In genomic region chr9:90102292-90102901, GRCh38 we compare ENCODE assay signal across 8 cellular contexts.
DNase-seq lines count a peak whose midpoint lies in the region; ATAC-seq and TF ChIP-seq lines count a peak whose summit lies in the region.

No MANE protein-coding gene starts in this region.

- CTCF ChIA-PET in CD8-positive, alpha-beta memory T cell (lab: Charles Lee), result interaction anchor here (0.8 to 2.4 kb wide), 5 partner anchors 20 to 505 kb away, joined by 3 to 20 read pairs (median 4); no protein-coding TSS in a partner anchor

- H3K9ac ChIP-seq in endodermal cell (ENCODE audit: extremely low read depth, low read length, poor library complexity, severe bottlenecking), result no peak overlapping the region

- POLR2A ChIA-PET in CD8-positive, alpha-beta memory T cell (lab: Charles Lee), result no interaction called here

- no peak overlapping the region for H3K4me3 Mint-ChIP-seq in CD8-positive, alpha-beta memory T cell
- H3K4me3 Mint-ChIP-seq in endodermal cell (no peak overlapping the region), mesothelial cell of epicardium (no peak overlapping the region)

- H3K27me3 Mint-ChIP-seq in CD8-positive, alpha-beta memory T cell, result no peaks in the 10 kb centered on the region
- H3K27me3 Mint-ChIP-seq in endodermal cell (ENCODE audit: insufficient read depth) (no peaks in the 10 kb centered on the region), mesothelial cell of epicardium (ENCODE audit: low read depth) (no peaks in the 10 kb centered on the region)

- H3K36me3 ChIP-seq in CD8-positive, alpha-beta memory T cell (ENCODE audit: insufficient read depth, low read length), result no peaks in the 10 kb centered on the region
- H3K36me3 ChIP-seq in endodermal cell (ENCODE audit: control insufficient read depth, insufficient read depth, low read length), result no peaks in the 10 kb centered on the region

- H3K27ac ChIP-seq in CD8-positive, alpha-beta memory T cell (ENCODE audit: low read depth, low read length), result no peak overlapping the region
- no peak overlapping the region for H3K27ac ChIP-seq in endodermal cell (ENCODE audit: low read depth, low read length)

- ATAC-seq in GM19467 (IDR thresholded peaks at IDR 0.05; ENCODE audit: unreplicated experiment) (peak; percentile 94), HG03575 (IDR thresholded peaks at IDR 0.05; ENCODE audit: extremely low read depth, insufficient number of reproducible peaks, low FRiP score, unreplicated experiment) (peak; percentile 74)

- peaks cover 4 to 6% (median 5%) of the 10 kb centered on the region in 3 donors for H3K4me1 Mint-ChIP-seq in CD8-positive, alpha-beta memory T cell
- peaks cover 3% of the 10 kb centered on the region for H3K4me1 Mint-ChIP-seq in endodermal cell
- peaks cover 6% of the 10 kb centered on the region for H3K4me1 Mint-ChIP-seq in mesothelial cell of epicardium

- no peaks in the 10 kb centered on the region for H3K9me3 Mint-ChIP-seq in CD8-positive, alpha-beta memory T cell
- no peaks in the 10 kb centered on the region for H3K9me3 Mint-ChIP-seq in endodermal cell
- H3K9me3 Mint-ChIP-seq in mesothelial cell of epicardium, result no peaks in the 10 kb centered on the region

- no peaks in the 10 kb centered on the region for H3K4me1 ChIP-seq in CD8-positive, alpha-beta memory T cell (ENCODE audit: insufficient read depth, low read length)
- peaks cover 10% of the 10 kb centered on the region for H3K4me1 ChIP-seq in endodermal cell (ENCODE audit: control insufficient read depth, insufficient read depth, low read length)

- TF ChIP-seq CTCF in endodermal cell (conservative IDR thresholded peaks at IDR 0.05) (peak; percentile 91), mesothelial cell of epicardium (IDR thresholded peaks at IDR 0.05; ENCODE audit: unreplicated experiment) (peak; percentile 75)

- no peaks in the 10 kb centered on the region for H3K27me3 ChIP-seq in CD8-positive, alpha-beta memory T cell (ENCODE audit: insufficient read depth, low read length, poor library complexity, severe bottlenecking)
- H3K27me3 ChIP-seq in endodermal cell (ENCODE audit: control insufficient read depth, insufficient read depth, low read length, poor library complexity, severe bottlenecking), result no peaks in the 10 kb centered on the region

- WGBS in endodermal cell (ENCODE audit: insufficient coverage in 1 of 2, insufficient read length in 1 of 2), 2 experiments, result 18 to 29% methylated on average over 6 of the region's 6 CpGs

- peak; percentile 34 to 82 (median 60) for DNase-seq in CD8-positive, alpha-beta memory T cell
- DNase-seq in NCI-H82 (lab: John Stamatoyannopoulos, UW) (peak; percentile 96), endodermal cell (peak; percentile 93), mesothelial cell of epicardium (ENCODE audit: low spot score in 2 of 2, unreplicated experiment in 2 of 2) (peak; percentile 69 to 70)
- peak; percentile 33 to 61 for DNase-seq in activated CD8-positive, alpha-beta memory T cell treated with anti-CD3 and anti-CD28 coated beads for 4 hours (ENCODE audit: low read depth in 2 of 2)
- DNase-seq in stimulated activated CD8-positive, alpha-beta memory T cell treated with anti-CD3 and anti-CD28 coated beads, Interleukin-4, amount 100 ng/mL, for 1 hour (ENCODE audit: low read depth in 2 of 2, low spot score in 1 of 2), result peak; percentile 6 to 52

- H3K27ac Mint-ChIP-seq in CD8-positive, alpha-beta memory T cell, result no peak overlapping the region
- H3K27ac Mint-ChIP-seq in endodermal cell (no peak overlapping the region), mesothelial cell of epicardium (no peak overlapping the region)

- H3K9me3 ChIP-seq in CD8-positive, alpha-beta memory T cell (ENCODE audit: low read length), result no peaks in the 10 kb centered on the region
- H3K9me3 ChIP-seq in endodermal cell (ENCODE audit: control insufficient read depth, low read length), result no peaks in the 10 kb centered on the region

- H3K36me3 Mint-ChIP-seq in CD8-positive, alpha-beta memory T cell, result no peaks in the 10 kb centered on the region
- no peaks in the 10 kb centered on the region for H3K36me3 Mint-ChIP-seq in endodermal cell (ENCODE audit: low read depth)
- no peaks in the 10 kb centered on the region for H3K36me3 Mint-ChIP-seq in mesothelial cell of epicardium

- H3K4me3 ChIP-seq in CD8-positive, alpha-beta memory T cell (ENCODE audit: low read length), result no peak overlapping the region
- H3K4me3 ChIP-seq in endodermal cell (ENCODE audit: low read length), result no peak overlapping the region

Comparison
In these comparisons a context has a peak if more than half of its experiments do, and no peak if none do; other contexts are left out.
1. DNase-seq: peak in every context shown above with its lines; median percentile 96 in NCI-H82; 93 in endodermal cell; 70 in mesothelial cell of epicardium; 60 in CD8-positive, alpha-beta memory T cell; 47 in activated CD8-positive, alpha-beta memory T cell treated with anti-CD3 and anti-CD28 coated beads for 4 hours; 29 in stimulated activated CD8-positive, alpha-beta memory T cell treated with anti-CD3 and anti-CD28 coated beads, Interleukin-4, amount 100 ng/mL, for 1 hour.